ENCODE assay signal across 1 cellular context in genomic region chr2:9630001-9630749, GRCh38.
A peak's percentile ranks its signal among the peaks of the same experiment; 100 is the strongest.
TF ChIP-seq lines count a peak whose summit lies in the region.

No MANE protein-coding gene starts in this region.

TF ChIP-seq in HepG2, 621 proteins besides CTCF, POLR2A, EP300 and RAD21 (continued from another document and continues in another):
- TF ChIP-seq AKNA (CRISPR knock-in tag; IDR thresholded peaks at IDR 0.05; ENCODE audit: borderline replicate concordance), result no peak
- TF ChIP-seq FOXA1 (IDR thresholded peaks at IDR 0.05), result no peak
- TF ChIP-seq FOXA1 (CRISPR knock-in tag; IDR thresholded peaks at IDR 0.05), result no peak
- peak; percentile 29; the same call in 1 of the 2 replicates for TF ChIP-seq ZBTB42 (CRISPR knock-in tag; IDR thresholded peaks at IDR 0.05)
- TF ChIP-seq MEIS2 (CRISPR knock-in tag; IDR thresholded peaks at IDR 0.05), result no peak
- TF ChIP-seq ATF7-NPFF (CRISPR knock-in tag; IDR thresholded peaks at IDR 0.05; ENCODE audit: low read depth), result peak; percentile 38; the same call in 1 of the 2 replicates
- TF ChIP-seq NR2F2 (IDR thresholded peaks at IDR 0.05; ENCODE audit: borderline replicate concordance, low read depth), result no peak
- TF ChIP-seq ZNF558 (CRISPR knock-in tag; IDR thresholded peaks at IDR 0.05; ENCODE audit: borderline replicate concordance), result peak; percentile 78; the same call in 1 of the 2 replicates
- peak; percentile 87; the same call in 1 of the 2 replicates for TF ChIP-seq KLF13 (CRISPR knock-in tag; IDR thresholded peaks at IDR 0.05)
- TF ChIP-seq NKX3-1 (CRISPR knock-in tag; IDR thresholded peaks at IDR 0.05), result no peak; the same call in 1 of the 2 replicates
- no peak; the same call in 1 of the 2 replicates for TF ChIP-seq FOXK1 (CRISPR knock-in tag; IDR thresholded peaks at IDR 0.05; ENCODE audit: borderline replicate concordance, low read depth)
- TF ChIP-seq ZNF616 (CRISPR knock-in tag; IDR thresholded peaks at IDR 0.05; ENCODE audit: low read depth), result peak; percentile 72; the same call in 1 of the 2 replicates
- no peak for TF ChIP-seq ZBTB34 (CRISPR knock-in tag; IDR thresholded peaks at IDR 0.05)
- peak; percentile 49; the same call in 1 of the 2 replicates for TF ChIP-seq BCL3 (CRISPR knock-in tag; IDR thresholded peaks at IDR 0.05)
- TF ChIP-seq CBX5 (CRISPR knock-in tag; IDR thresholded peaks at IDR 0.05; ENCODE audit: borderline replicate concordance), result peak; percentile 29; the same call in 1 of the 2 replicates
- no peak for TF ChIP-seq ZGPAT (CRISPR knock-in tag; IDR thresholded peaks at IDR 0.05)
- TF ChIP-seq SSRP1 (CRISPR knock-in tag; IDR thresholded peaks at IDR 0.05), result no peak
- no peak for TF ChIP-seq HNF1A (IDR thresholded peaks at IDR 0.05; ENCODE audit: low read depth)
- TF ChIP-seq HNF1A (CRISPR knock-in tag; IDR thresholded peaks at IDR 0.05; ENCODE audit: borderline replicate concordance), result no peak; the same call in 1 of the 2 replicates
- TF ChIP-seq JUNB (CRISPR knock-in tag; IDR thresholded peaks at IDR 0.05; ENCODE audit: borderline replicate concordance), result no peak
- TF ChIP-seq SYNCRIP (IDR thresholded peaks at IDR 0.05; ENCODE audit: insufficient read depth, low read depth, low read length), result no peak
- TF ChIP-seq TEAD2 (CRISPR knock-in tag; IDR thresholded peaks at IDR 0.05), result no peak
- no peak for TF ChIP-seq TOE1 (CRISPR knock-in tag; IDR thresholded peaks at IDR 0.05)
- TF ChIP-seq ZNF607 (CRISPR knock-in tag; IDR thresholded peaks at IDR 0.05; ENCODE audit: borderline replicate concordance), result peak; percentile 85; the same call in 1 of the 2 replicates
- no peak for TF ChIP-seq NFAT5 (CRISPR knock-in tag; IDR thresholded peaks at IDR 0.05)
- no peak for TF ChIP-seq BCLAF1 (IDR thresholded peaks at IDR 0.05)
- TF ChIP-seq ZMAT3 (CRISPR knock-in tag; conservative IDR thresholded peaks at IDR 0.05), result no peak; the same call in 1 of the 2 replicates
- TF ChIP-seq HNRNPK (IDR thresholded peaks at IDR 0.05; ENCODE audit: low read depth, low read length, poor library complexity, severe bottlenecking), result peak; percentile 5
- no peak for TF ChIP-seq ZNF180 (CRISPR knock-in tag; IDR thresholded peaks at IDR 0.05; ENCODE audit: borderline replicate concordance, low read depth)
- no peak for TF ChIP-seq EZH2 (conservative IDR thresholded peaks at IDR 0.05; ENCODE audit: low read depth, low read length)
- TF ChIP-seq TFDP1 (CRISPR knock-in tag; IDR thresholded peaks at IDR 0.05; ENCODE audit: borderline replicate concordance), result 0 out of 2 replicates have a peak, but pooled peaks have one; percentile 36
- no peak for TF ChIP-seq CEBPB (IDR thresholded peaks at IDR 0.05; ENCODE audit: borderline replicate concordance, low read depth, low read length)
